ENCODE assay signal across 8 cellular contexts in genomic region chr3:48088056-48088748, GRCh38.
DNase-seq lines count a peak whose midpoint lies in the region; ATAC-seq, FAIRE-seq and TF ChIP-seq lines count a peak whose summit lies in the region.

No MANE protein-coding gene starts in this region.

- no peaks in the 10 kb centered on the region for H3K36me3 ChIP-seq in CD4-positive, alpha-beta memory T cell (ENCODE audit: insufficient read depth, low read length)

- no peaks in the 10 kb centered on the region for H3K9me3 ChIP-seq in CD4-positive, alpha-beta memory T cell (ENCODE audit: control insufficient read depth in 1 of 2, low read length in 2 of 2)

- no peak for ATAC-seq in GM18870 (IDR thresholded peaks at IDR 0.05; ENCODE audit: unreplicated experiment)

- DNase-seq in CD4-positive, alpha-beta memory T cell: peak in 1 of 5 donors; percentile 3
- DNase-seq in GM19239 (ENCODE audit: insufficient read length, low spot score) (no peak), HL-60 (ENCODE audit: low read depth in 1 of 2, low spot score in 1 of 2) (peak in 1 of 2 experiments; percentile 22), fibroblast of gingiva (ENCODE audit: low read depth) (peak; percentile 10), MV-4-11 (lab: John Stamatoyannopoulos, UW) (no peak)
- DNase-seq in activated CD4-positive, alpha-beta memory T cell treated with anti-CD3 and anti-CD28 coated beads, Interleukin-2, amount 10 ng/mL, durations not matched to agents 7 days and 5 days: no peak

- H3K27me3 ChIP-seq in CD4-positive, alpha-beta memory T cell (ENCODE audit: insufficient read depth, low read length): no peaks in the 10 kb centered on the region
- H3K27me3 ChIP-seq in HL-60 (ENCODE audit: insufficient read depth, poor library complexity, severe bottlenecking): no peaks in the 10 kb centered on the region

- peaks cover 18 to 33% (median 29%) of the 10 kb centered on the region in 4 donors for H3K4me1 Mint-ChIP-seq in CD4-positive, alpha-beta memory T cell
- peaks cover 32% of the 10 kb centered on the region for H3K4me1 Mint-ChIP-seq in activated CD4-positive, alpha-beta memory T cell treated with anti-CD3 and anti-CD28 coated beads, Interleukin-2, amount 10 ng/mL, durations not matched to agents 7 days and 5 days
- H3K4me1 Mint-ChIP-seq in nephron: peaks cover 30% of the 10 kb centered on the region

- peak; percentile 48 for FAIRE-seq in GM19239 (lab: Jason Lieb, UNC)

- TF ChIP-seq CTCF in HL-60 (IDR thresholded peaks at IDR 0.05; ENCODE audit: insufficient read depth, low read length) (no peak), nephron (IDR thresholded peaks at IDR 0.05; ENCODE audit: unreplicated experiment in 3 of 3) (no peak)

- peaks cover 8 to 23% of the 10 kb centered on the region in 2 donors for H3K36me3 Mint-ChIP-seq in CD4-positive, alpha-beta memory T cell
- H3K36me3 Mint-ChIP-seq in activated CD4-positive, alpha-beta memory T cell treated with anti-CD3 and anti-CD28 coated beads, Interleukin-2, amount 10 ng/mL, durations not matched to agents 7 days and 5 days (ENCODE audit: low read depth): peaks cover 13% of the 10 kb centered on the region
- H3K36me3 Mint-ChIP-seq in nephron (ENCODE audit: low read depth): peaks cover 9% of the 10 kb centered on the region

- intact Hi-C loops in CD4-positive, alpha-beta memory T cell (cut with micrococcal nuclease): loop anchor here (1.0 kb wide), 1 partner anchor 100 kb away; the partner anchor contains the start of gene CDC25A

- peak overlapping the region; percentile 93 to 100 (median 94) for H3K4me3 Mint-ChIP-seq in CD4-positive, alpha-beta memory T cell
- peak overlapping the region; percentile 96 for H3K4me3 Mint-ChIP-seq in activated CD4-positive, alpha-beta memory T cell treated with anti-CD3 and anti-CD28 coated beads, Interleukin-2, amount 10 ng/mL, durations not matched to agents 7 days and 5 days
- peak overlapping the region; percentile 96 to 100 (median 97) for H3K4me3 Mint-ChIP-seq in nephron

- peak overlapping the region; percentile 75 to 99 (median 98) for H3K27ac Mint-ChIP-seq in CD4-positive, alpha-beta memory T cell
- peak overlapping the region; percentile 80 for H3K27ac Mint-ChIP-seq in activated CD4-positive, alpha-beta memory T cell treated with anti-CD3 and anti-CD28 coated beads, Interleukin-2, amount 10 ng/mL, durations not matched to agents 7 days and 5 days
- peak overlapping the region; percentile 92 to 98 (median 97) for H3K27ac Mint-ChIP-seq in nephron

- POLR2A ChIA-PET in CD4-positive, alpha-beta memory T cell (lab: Charles Lee; ENCODE audit: partially characterized antibody): interaction anchor here (0.7 to 1.9 kb wide), 9 partner anchors 9 to 351 kb away, joined by 3 to 6 read pairs (median 4); partner anchors contain the start of genes CCDC51, CDC25A, SMARCC1 and ZNF589
- POLR2A ChIA-PET in activated CD4-positive, alpha-beta memory T cell treated with anti-CD3 and anti-CD28 coated beads, Interleukin-2, amount 10 ng/mL, durations not matched to agents 7 days and 5 days (lab: Charles Lee): interaction anchor here (0.6 to 3.3 kb wide), 20 partner anchors 9 to 1393 kb away, joined by 3 to 23 read pairs (median 3); partner anchors contain the start of genes NBEAL2, PTPN23, SETD2 and SMARCC1

- H3K27ac ChIP-seq in CD4-positive, alpha-beta memory T cell (ENCODE audit: low read depth, low read length): peak overlapping the region; percentile 77
- H3K27ac ChIP-seq in HL-60 (replicated peaks): peak overlapping the region; percentile 95

- H3K4me3 ChIP-seq in CD4-positive, alpha-beta memory T cell (ENCODE audit: low read length in 2 of 2): peak overlapping the region; percentile 84 to 96
- peak overlapping the region; percentile 92 for H3K4me3 ChIP-seq in HL-60 (replicated peaks; ENCODE audit: insufficient read depth, low read length)

- CTCF ChIA-PET in CD4-positive, alpha-beta memory T cell (lab: Charles Lee; ENCODE audit: partially characterized antibody): interaction anchor here (0.6 to 1.9 kb wide), 2 partner anchors 263 to 348 kb away, joined by 3 to 5 read pairs; no protein-coding TSS in a partner anchor
- CTCF ChIA-PET in activated CD4-positive, alpha-beta memory T cell treated with anti-CD3 and anti-CD28 coated beads, Interleukin-2, amount 10 ng/mL, durations not matched to agents 7 days and 5 days (lab: Charles Lee): interaction anchor here (0.8 to 2.1 kb wide), 4 partner anchors 24 to 348 kb away, joined by 3 to 7 read pairs (median 5); no protein-coding TSS in a partner anchor

- H3K9me3 Mint-ChIP-seq in CD4-positive, alpha-beta memory T cell: no peaks in the 10 kb centered on the region
- H3K9me3 Mint-ChIP-seq in activated CD4-positive, alpha-beta memory T cell treated with anti-CD3 and anti-CD28 coated beads, Interleukin-2, amount 10 ng/mL, durations not matched to agents 7 days and 5 days: no peaks in the 10 kb centered on the region
- no peaks in the 10 kb centered on the region for H3K9me3 Mint-ChIP-seq in nephron

- peaks cover 0 to 2% of the 10 kb centered on the region in 2 donors for H3K27me3 Mint-ChIP-seq in CD4-positive, alpha-beta memory T cell
- peaks cover 9% of the 10 kb centered on the region for H3K27me3 Mint-ChIP-seq in activated CD4-positive, alpha-beta memory T cell treated with anti-CD3 and anti-CD28 coated beads, Interleukin-2, amount 10 ng/mL, durations not matched to agents 7 days and 5 days
- peaks cover 6% of the 10 kb centered on the region for H3K27me3 Mint-ChIP-seq in nephron (ENCODE audit: low read depth)

- peaks cover 31% of the 10 kb centered on the region for H3K4me1 ChIP-seq in CD4-positive, alpha-beta memory T cell (ENCODE audit: insufficient read depth, low read length)
